32 cellular contexts compared by ENCODE assay signal in genomic region chr1:118264326-118264725, GRCh38.
"Had no signal": no experiment of that assay in that cellular context is flagged by ENCODE, and none has a peak within 500 bp of the region (broad histone marks: within the 10 kb centered on the region; RNA-seq: fewer than 3 reads in every experiment).

No MANE protein-coding gene starts in this region.

- ATAC-seq: activated CD4-positive, alpha-beta T cell treated with anti-CD3 and anti-CD28 coated beads for 36 hours; activated CD8-positive, alpha-beta memory T cell treated with anti-CD3 and anti-CD28 coated beads, Interleukin-2, amount 10 ng/mL, durations not matched to agents 7 days and 5 days; activated CD8-positive, alpha-beta T cell treated with anti-CD3 and anti-CD28 coated beads, Interleukin-2, amount 10 ng/mL, durations not matched to agents 7 days and 5 days; activated naive CD4-positive, alpha-beta T cell treated with anti-CD3 and anti-CD28 coated beads, Interleukin-2, amount 50 U/mL, for 72 hours; effector memory CD8-positive, alpha-beta T cell; foreskin keratinocyte; gastrocnemius medialis; heart right ventricle; T-helper 17 cell had no signal

- FAIRE-seq: astrocyte, colon had no signal

- H3K27me3 ChIP-seq: brain microvascular endothelial cell, esophagus muscularis mucosa, foreskin keratinocyte, gastrocnemius medialis, heart right ventricle had no signal

- H3K9me3 ChIP-seq: esophagus muscularis mucosa, gastrocnemius medialis had no signal

- H3K4me1 ChIP-seq: esophagus muscularis mucosa, foreskin keratinocyte, gastrocnemius medialis, heart right ventricle had no signal

- H3K27ac ChIP-seq: brain microvascular endothelial cell, esophagus muscularis mucosa, foreskin keratinocyte, gastrocnemius medialis, heart right ventricle, WERI-Rb-1 had no signal

- DNase-seq: activated CD4-positive, alpha-beta memory T cell treated with anti-CD3 and anti-CD28 coated beads for 36 hours; activated CD4-positive, alpha-beta T cell treated with anti-CD3 and anti-CD28 coated beads for 36 hours; activated CD4-positive, alpha-beta T cell treated with anti-CD3 and anti-CD28 coated beads, Interleukin-2, amount 10 ng/mL, durations not matched to agents 24 days and 14 days; activated CD4-positive, CD25-positive, alpha-beta regulatory T cell; activated CD4-positive, CD25-positive, alpha-beta regulatory T cell treated with anti-CD3 and anti-CD28 coated beads, Interleukin-2, amount 50 U/mL, for 72 hours; activated CD8-positive, alpha-beta memory T cell treated with anti-CD3 and anti-CD28 coated beads, Interleukin-2, amount 10 ng/mL, durations not matched to agents 7 days and 5 days; activated CD8-positive, alpha-beta memory T cell treated with anti-CD3 and anti-CD28 coated beads, Interleukin-2, amount 50 U/mL, for 4 hours; activated CD8-positive, alpha-beta T cell treated with anti-CD3 and anti-CD28 coated beads, Interleukin-2, amount 10 ng/mL, durations not matched to agents 7 days and 5 days; activated effector memory CD4-positive, alpha-beta T cell treated with anti-CD3 and anti-CD28 coated beads, Interleukin-2, amount 50 U/mL, for 16 hours; activated naive CD4-positive, alpha-beta T cell; activated naive CD4-positive, alpha-beta T cell treated with anti-CD3 and anti-CD28 coated beads, Interleukin-2, amount 10 ng/mL, durations not matched to agents 7 days and 5 days; activated naive CD8-positive, alpha-beta T cell treated with anti-CD3 and anti-CD28 coated beads, Interleukin-2, amount 10 ng/mL, durations not matched to agents 7 days and 5 days; activated T-cell treated with anti-CD3 and anti-CD28 coated beads, Interleukin-2, amount 50 U/mL, for 1 hour; activated T-cell treated with anti-CD3 and anti-CD28 coated beads, Interleukin-2, amount 50 U/mL, for 48 hours; brain microvascular endothelial cell; cortex of kidney; dermis blood vessel endothelial cell; effector CD4-positive, alpha-beta T cell; effector memory CD8-positive, alpha-beta T cell; gastrocnemius medialis; glutamatergic neuron; heart right ventricle; SW 1271; T-helper 1 cell; T-helper 17 cell; T1000; WERI-Rb-1 had no signal

- H3K4me3 ChIP-seq: esophagus muscularis mucosa, gastrocnemius medialis, heart right ventricle had no signal

- H3K36me3 ChIP-seq: brain microvascular endothelial cell, esophagus muscularis mucosa, gastrocnemius medialis, heart right ventricle, WERI-Rb-1 had no signal
